23 cellular contexts compared by ENCODE assay signal in the genomic region with DNA sequence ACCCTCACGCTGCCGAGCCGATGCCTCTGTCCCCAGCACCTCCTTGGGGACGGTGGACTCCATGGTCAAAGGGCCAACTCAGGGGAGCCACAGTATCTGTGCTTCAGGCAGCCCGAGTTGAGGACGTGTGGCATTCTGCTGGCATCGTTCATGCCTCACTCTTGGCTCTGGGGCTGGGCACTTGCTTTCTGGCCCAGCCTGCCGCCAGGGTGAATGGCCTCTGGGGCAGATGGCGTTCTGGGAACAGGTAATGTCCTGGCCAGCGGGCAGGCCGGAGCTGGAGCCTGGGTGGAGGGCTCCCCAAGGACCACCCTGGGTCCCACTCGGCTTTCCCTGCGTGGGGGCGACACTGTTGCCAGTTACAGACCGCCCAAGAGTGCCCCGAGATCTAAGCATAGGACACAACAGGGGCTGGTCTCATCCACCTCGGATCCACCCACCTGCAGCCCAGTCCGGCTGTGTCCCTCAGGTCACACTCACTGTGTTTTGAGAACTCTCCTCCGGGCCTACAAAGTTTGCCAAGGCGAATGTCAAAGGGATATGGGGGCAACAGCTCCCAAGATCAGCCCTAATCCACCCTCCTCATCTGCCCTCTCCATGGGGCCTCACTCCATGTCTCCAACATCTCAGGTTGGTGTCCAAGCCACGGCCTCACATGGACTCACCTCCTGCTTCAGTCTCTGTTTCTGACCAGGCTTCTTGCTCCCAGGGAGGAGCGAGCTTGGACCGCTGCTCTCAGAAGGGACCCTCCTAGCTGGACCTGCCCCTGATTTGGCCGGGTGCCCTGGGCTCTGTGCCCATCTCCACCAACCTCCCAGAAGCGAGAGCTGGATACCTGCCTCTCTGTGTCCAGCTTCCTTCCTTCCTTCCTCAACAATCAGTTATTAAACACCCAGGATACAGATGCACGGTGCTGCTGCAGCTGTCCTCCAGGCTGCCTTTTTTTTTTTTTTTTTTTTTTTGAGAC.
A peak's percentile ranks its signal among the peaks of the same experiment; 100 is the strongest.
DNase-seq lines count a peak whose midpoint lies in the region; ATAC-seq and TF ChIP-seq lines count a peak whose summit lies in the region.
"Had no signal": no experiment of that assay in that cellular context is flagged by ENCODE, and none has a peak within 500 bp of the region (broad histone marks: within the 10 kb centered on the region; RNA-seq: fewer than 3 reads in every experiment).

No MANE protein-coding gene starts in this region.

- intact Hi-C loops in thyroid gland (cut with DNase I), result loop anchor here (5.0 kb wide), 1 partner anchor 130 kb away; no protein-coding TSS in a partner anchor
- intact Hi-C loops in prostate gland (cut with DNase I), result loop anchor here (2.0 kb wide), 1 partner anchor 129 kb away; no protein-coding TSS in a partner anchor

- TF ChIP-seq POLR2A in thyroid gland (IDR thresholded peaks at IDR 0.05) (no peak), prostate gland (IDR thresholded peaks at IDR 0.05) (no peak)

- TF ChIP-seq CTCF in WTC11 (IDR thresholded peaks at IDR 0.05) (no peak), thyroid gland (IDR thresholded peaks at IDR 0.05) (no peak), prostate gland (IDR thresholded peaks at IDR 0.05) (no peak)

- 71 to 72% methylated on average over 20 to 23 of the region's 26 CpGs for WGBS in thyroid gland, 2 donors
- 80% methylated on average over 26 of the region's 26 CpGs for WGBS in prostate gland

- DNase-seq in activated naive CD4-positive, alpha-beta T cell treated with anti-CD3 and anti-CD28 coated beads, Interleukin-2, amount 50 U/mL, for 72 hours (ENCODE audit: low spot score in 2 of 2), result no peak
- no peak for DNase-seq in activated naive CD4-positive, alpha-beta T cell (lab: John Stamatoyannopoulos, UW)
- DNase-seq in WTC11 (ENCODE audit: low spot score) (no peak), left lobe of liver (ENCODE audit: low spot score) (peak; percentile 91), thyroid gland (peak; percentile 44 to 57), prostate gland (ENCODE audit: low spot score) (no peak)
- no peak for DNase-seq in naive thymus-derived CD8-positive, alpha-beta T cell
- DNase-seq: ACHN; activated CD4-positive, CD25-positive, alpha-beta regulatory T cell treated with anti-CD3 and anti-CD28 coated beads, Interleukin-2, amount 50 U/mL, for 72 hours; activated CD8-positive, alpha-beta T cell treated with anti-CD3 and anti-CD28 coated beads, Interleukin-2, amount 10 ng/mL, durations not matched to agents 7 days and 5 days; activated gamma-delta T cell treated with Interleukin-2 at 50 U/mL for 16 hours; activated T-cell treated with anti-CD3 and anti-CD28 coated beads for 4 hours; cortex of kidney; HCEC 1CT; NCI-H187; NCI-H226; NCI-H748 treated with DMSO at 0.1 percent for 48 hours; stimulated activated CD4-positive, alpha-beta T cell treated with anti-CD3 and anti-CD28 coated beads, Interleukin-2, amount 100 ng/mL, for 48 hours; stimulated activated naive B cell treated with anti-CD40 and anti-IgM and Interleukin-4, amounts not matched to agents 10 μg/mL and 1 μg/mL and 100 μg/mL, for 72 hours had no signal

- POLR2A ChIA-PET in WTC11 (lab: Charles Lee), result interaction anchor here (0.5 kb wide), 1 partner anchor 15 kb away, joined by 3 read pairs; no protein-coding TSS in a partner anchor
- POLR2A ChIA-PET in naive thymus-derived CD8-positive, alpha-beta T cell (lab: Charles Lee), result interaction anchor here (1.3 kb wide), 2 partner anchors 40 to 62 kb away, joined by 3 read pairs; no protein-coding TSS in a partner anchor

- H3K27ac ChIP-seq in thyroid gland (no peak overlapping the region), prostate gland (no peak overlapping the region)
- H3K27ac ChIP-seq: BLaER1, HL-60, suprapubic skin had no signal

- H3K36me3 ChIP-seq in thyroid gland, result no peaks in the 10 kb centered on the region
- H3K36me3 ChIP-seq in prostate gland, result no peaks in the 10 kb centered on the region
- H3K36me3 ChIP-seq: BLaER1, suprapubic skin had no signal

- CTCF ChIA-PET in WTC11 (lab: Charles Lee), result interaction anchor here (0.8 to 3.6 kb wide), 2 partner anchors 42 to 120 kb away, joined by 3 to 20 read pairs; no protein-coding TSS in a partner anchor

- H3K9me3 Mint-ChIP-seq in activated naive CD4-positive, alpha-beta T cell treated with anti-CD3 and anti-CD28 coated beads, Interleukin-2, amount 50 U/mL, for 72 hours, result no peaks in the 10 kb centered on the region
- H3K9me3 Mint-ChIP-seq in WTC11, result no peaks in the 10 kb centered on the region
- no peaks in the 10 kb centered on the region for H3K9me3 Mint-ChIP-seq in naive thymus-derived CD8-positive, alpha-beta T cell
- H3K9me3 Mint-ChIP-seq: stimulated activated naive B cell treated with anti-CD40 and anti-IgM and Interleukin-4, amounts not matched to agents 10 μg/mL and 1 μg/mL and 100 μg/mL, for 72 hours had no signal

- H3K4me1 Mint-ChIP-seq in WTC11, result peaks cover 2% of the 10 kb centered on the region
- H3K4me1 Mint-ChIP-seq in naive thymus-derived CD8-positive, alpha-beta T cell, result peaks cover 0 to 3% (median 0%) of the 10 kb centered on the region in 4 donors

- no peak for ATAC-seq in activated naive CD4-positive, alpha-beta T cell treated with anti-CD3 and anti-CD28 coated beads, Interleukin-2, amount 50 U/mL, for 72 hours
- ATAC-seq in WTC11 (no peak), left lobe of liver (peak; percentile 89), GM18861 (IDR thresholded peaks at IDR 0.05; ENCODE audit: unreplicated experiment) (no peak)
- no peak for ATAC-seq in naive thymus-derived CD8-positive, alpha-beta T cell
- ATAC-seq: activated CD8-positive, alpha-beta T cell treated with anti-CD3 and anti-CD28 coated beads, Interleukin-2, amount 10 ng/mL, durations not matched to agents 7 days and 5 days; stimulated activated naive B cell treated with anti-CD40 and anti-IgM and Interleukin-4, amounts not matched to agents 10 μg/mL and 1 μg/mL and 100 μg/mL, for 72 hours had no signal

- H3K4me3 ChIP-seq in thyroid gland (replicated peaks in 1 of 3) (no peak overlapping the region), prostate gland (no peak overlapping the region)
- H3K4me3 ChIP-seq: BLaER1, suprapubic skin had no signal

- no peaks in the 10 kb centered on the region for H3K36me3 Mint-ChIP-seq in activated naive CD4-positive, alpha-beta T cell treated with anti-CD3 and anti-CD28 coated beads, Interleukin-2, amount 50 U/mL, for 72 hours
- no peaks in the 10 kb centered on the region for H3K36me3 Mint-ChIP-seq in WTC11
- no peaks in the 10 kb centered on the region for H3K36me3 Mint-ChIP-seq in naive thymus-derived CD8-positive, alpha-beta T cell
- H3K36me3 Mint-ChIP-seq: stimulated activated naive B cell treated with anti-CD40 and anti-IgM and Interleukin-4, amounts not matched to agents 10 μg/mL and 1 μg/mL and 100 μg/mL, for 72 hours had no signal

- peak overlapping the region; percentile 63 to 69 for H3K27ac Mint-ChIP-seq in activated naive CD4-positive, alpha-beta T cell treated with anti-CD3 and anti-CD28 coated beads, Interleukin-2, amount 50 U/mL, for 72 hours
- H3K27ac Mint-ChIP-seq in WTC11, result peak overlapping the region; percentile 53; the same call in 1 of the 2 replicates
- peak overlapping the region in 2 of 10 donors; percentile 24 to 46 for H3K27ac Mint-ChIP-seq in naive thymus-derived CD8-positive, alpha-beta T cell
- H3K27ac Mint-ChIP-seq: activated CD8-positive, alpha-beta T cell treated with anti-CD3 and anti-CD28 coated beads, Interleukin-2, amount 10 ng/mL, durations not matched to agents 7 days and 5 days; stimulated activated naive B cell treated with anti-CD40 and anti-IgM and Interleukin-4, amounts not matched to agents 10 μg/mL and 1 μg/mL and 100 μg/mL, for 72 hours had no signal

- H3K4me1 ChIP-seq in thyroid gland, result no peaks in the 10 kb centered on the region
- no peaks in the 10 kb centered on the region for H3K4me1 ChIP-seq in prostate gland (replicated peaks)

- H3K27me3 Mint-ChIP-seq in WTC11 (ENCODE audit: low read depth), result no peaks in the 10 kb centered on the region; the same call in 1 of the 2 replicates
- no peaks in the 10 kb centered on the region for H3K27me3 Mint-ChIP-seq in naive thymus-derived CD8-positive, alpha-beta T cell
- H3K27me3 Mint-ChIP-seq: stimulated activated naive B cell treated with anti-CD40 and anti-IgM and Interleukin-4, amounts not matched to agents 10 μg/mL and 1 μg/mL and 100 μg/mL, for 72 hours had no signal

- H3K4me3 Mint-ChIP-seq in WTC11, result no peak overlapping the region
- no peak overlapping the region for H3K4me3 Mint-ChIP-seq in naive thymus-derived CD8-positive, alpha-beta T cell
- H3K4me3 Mint-ChIP-seq: activated CD8-positive, alpha-beta T cell treated with anti-CD3 and anti-CD28 coated beads, Interleukin-2, amount 10 ng/mL, durations not matched to agents 7 days and 5 days; stimulated activated naive B cell treated with anti-CD40 and anti-IgM and Interleukin-4, amounts not matched to agents 10 μg/mL and 1 μg/mL and 100 μg/mL, for 72 hours had no signal

- H3K9me3 ChIP-seq in thyroid gland (no peaks in the 10 kb centered on the region), prostate gland (no peaks in the 10 kb centered on the region)
- H3K9me3 ChIP-seq: BLaER1, suprapubic skin had no signal

- H3K27me3 ChIP-seq in thyroid gland (no peaks in the 10 kb centered on the region), prostate gland (replicated peaks; ENCODE audit: insufficient read depth) (no peaks in the 10 kb centered on the region)
- H3K27me3 ChIP-seq: BLaER1, suprapubic skin had no signal

TF ChIP-seq in WTC11, 78 proteins besides CTCF, POLR2A, EP300 and RAD21 (continues in another document):
- TF ChIP-seq, protein P1, sequence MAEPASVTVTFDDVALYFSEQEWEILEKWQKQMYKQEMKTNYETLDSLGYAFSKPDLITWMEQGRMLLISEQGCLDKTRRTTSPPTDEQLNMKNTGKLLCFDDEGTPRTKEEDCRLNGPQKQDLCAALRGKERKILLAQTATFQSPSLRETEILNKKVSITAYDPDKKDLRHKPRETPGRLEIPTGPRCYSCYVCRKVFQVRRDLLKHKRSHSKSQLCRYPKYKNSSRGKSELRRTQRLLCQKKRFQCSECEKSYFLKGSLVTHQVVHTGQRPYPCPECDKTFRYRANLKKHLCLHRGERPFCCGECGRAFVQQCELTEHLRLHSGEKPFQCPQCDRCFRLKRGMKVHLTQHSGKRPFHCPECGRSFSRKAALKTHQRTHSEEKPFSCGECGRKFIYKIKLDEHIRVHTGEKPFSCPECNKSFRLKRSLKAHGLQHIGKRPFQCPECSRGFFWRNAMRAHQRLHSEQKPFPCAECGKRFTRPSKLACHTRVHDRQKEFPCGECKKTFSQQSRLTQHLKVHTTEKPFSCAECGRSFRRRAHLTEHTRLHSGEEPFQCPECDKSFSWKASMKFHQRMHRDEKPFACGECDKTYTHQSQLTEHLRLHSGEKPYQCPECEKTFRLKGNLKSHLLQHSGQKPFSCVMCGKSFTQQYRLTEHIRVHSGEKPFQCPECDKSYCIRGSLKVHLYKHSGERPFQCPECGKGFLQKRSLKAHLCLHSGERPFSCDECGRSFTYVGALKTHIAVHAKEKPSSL (CRISPR knock-in tag; conservative IDR thresholded peaks at IDR 0.05), result no peak
- TF ChIP-seq KAT7 (CRISPR knock-in tag; IDR thresholded peaks at IDR 0.05; ENCODE audit: borderline replicate concordance), result no peak

Comparison
In these comparisons a context has a peak if more than half of its experiments do, and no peak if none do; other contexts are left out.
1. DNase-seq: peak in left lobe of liver (single experiment) and thyroid gland (2 of 2); none in activated naive CD4-positive, alpha-beta T cell treated with anti-CD3 and anti-CD28 coated beads, Interleukin-2, amount 50 U/mL, for 72 hours (0 of 2), activated naive CD4-positive, alpha-beta T cell (0 of 4), WTC11 (single experiment), prostate gland (single experiment) and naive thymus-derived CD8-positive, alpha-beta T cell (0 of 10).